Comparison of ENCODE assay signal across 8 cellular contexts in genomic region chr21:37072239-37072987, GRCh38. TPM values are rescaled to one million over a fixed set of nuclear protein-coding genes. Genes with fewer than 3 reads are reported as not detected.
DNase-seq lines count a peak whose midpoint lies in the region; ATAC-seq and TF ChIP-seq lines count a peak whose summit lies in the region.

No MANE protein-coding gene starts in this region.

- H3K36me3 Mint-ChIP-seq in CD8-positive, alpha-beta T cell = peaks cover 30% of the 10 kb centered on the region
- peaks cover 39% of the 10 kb centered on the region for H3K36me3 Mint-ChIP-seq in activated naive CD8-positive, alpha-beta T cell treated with anti-CD3 and anti-CD28 coated beads for 36 hours

- H3K4me1 Mint-ChIP-seq in CD8-positive, alpha-beta T cell (ENCODE audit: low read depth) = peaks cover 51% of the 10 kb centered on the region
- H3K4me1 Mint-ChIP-seq in activated naive CD8-positive, alpha-beta T cell treated with anti-CD3 and anti-CD28 coated beads for 36 hours = peaks cover 33% of the 10 kb centered on the region

- peak overlapping the region; percentile 74 for H3K4me3 Mint-ChIP-seq in CD8-positive, alpha-beta T cell
- H3K4me3 Mint-ChIP-seq in activated naive CD8-positive, alpha-beta T cell treated with anti-CD3 and anti-CD28 coated beads for 36 hours = peak overlapping the region; percentile 84

- H3K9me3 Mint-ChIP-seq in CD8-positive, alpha-beta T cell = no peaks in the 10 kb centered on the region
- H3K9me3 Mint-ChIP-seq in activated naive CD8-positive, alpha-beta T cell treated with anti-CD3 and anti-CD28 coated beads for 36 hours = no peaks in the 10 kb centered on the region

- peak overlapping the region; percentile 80 for H3K27ac Mint-ChIP-seq in CD8-positive, alpha-beta T cell
- H3K27ac Mint-ChIP-seq in activated naive CD8-positive, alpha-beta T cell treated with anti-CD3 and anti-CD28 coated beads for 36 hours = peak overlapping the region; percentile 93

- no peaks in the 10 kb centered on the region for H3K9me3 ChIP-seq in CD8-positive, alpha-beta T cell (ENCODE audit: low read length)
- H3K9me3 ChIP-seq in NT2/D1 (ENCODE audit: insufficient read depth, low read length) = no peaks in the 10 kb centered on the region; the same call in 1 of the 2 replicates

- H3K4me3 ChIP-seq in CD8-positive, alpha-beta T cell (ENCODE audit: low read depth, low read length) = peak overlapping the region; percentile 94
- peak overlapping the region; percentile 72 for H3K4me3 ChIP-seq in NT2/D1 (ENCODE audit: insufficient read length, low read depth)

- no peak for TF ChIP-seq CTCF in CD8-positive, alpha-beta T cell (IDR thresholded peaks at IDR 0.05)
- TF ChIP-seq CTCF in omental fat pad (IDR thresholded peaks at IDR 0.05) = no peak

- H3K27me3 Mint-ChIP-seq in CD8-positive, alpha-beta T cell (ENCODE audit: low read depth) = no peaks in the 10 kb centered on the region
- no peaks in the 10 kb centered on the region for H3K27me3 Mint-ChIP-seq in activated naive CD8-positive, alpha-beta T cell treated with anti-CD3 and anti-CD28 coated beads for 36 hours

- no peaks in the 10 kb centered on the region for H3K27me3 ChIP-seq in CD8-positive, alpha-beta T cell (ENCODE audit: insufficient read depth, low read length)
- peaks cover 17% of the 10 kb centered on the region for H3K27me3 ChIP-seq in NT2/D1 (ENCODE audit: insufficient read depth, insufficient read length)

- DNase-seq in CD8-positive, alpha-beta T cell = peak in 4 of 7 experiments; percentile 53 to 80 (median 69)
- DNase-seq in NT2/D1 (ENCODE audit: low read depth, low spot score) (no peak), head of caudate nucleus (peak; percentile 73 to 98 (median 93)), omental fat pad (ENCODE audit: low spot score) (peak; percentile 62), NCI-H1048 (lab: John Stamatoyannopoulos, UW) (no peak)
- DNase-seq in activated naive CD8-positive, alpha-beta T cell treated with anti-CD3 and anti-CD28 coated beads for 36 hours = peak; percentile 76

- intact Hi-C loops in CD8-positive, alpha-beta T cell (cut with DNase I, micrococcal nuclease) = loop anchor here (1.0 to 10.0 kb wide), 10 partner anchors 60 to 1732 kb away; partner anchors contain the start of genes DOP1B (in 2 of the 2), DYRK1A (in 2 of the 2), ETS2 (in 1 of the 2) and SETD4 (in 1 of the 2)
- intact Hi-C loops in head of caudate nucleus (cut with DNase I) = loop anchor here (2.0 to 10.0 kb wide), 4 partner anchors 84 to 492 kb away; partner anchors contain the start of genes DYRK1A and VPS26C

- peak; percentile 39 for ATAC-seq in CD8-positive, alpha-beta T cell
- ATAC-seq in GM19438 (IDR thresholded peaks at IDR 0.05; ENCODE audit: low read depth, unreplicated experiment) (peak; percentile 46), HG03457 (IDR thresholded peaks at IDR 0.05; ENCODE audit: unreplicated experiment) (peak; percentile 32), omental fat pad (ENCODE audit: low FRiP score) (peak; percentile 71)

- peak overlapping the region; percentile 98 for H3K27ac ChIP-seq in CD8-positive, alpha-beta T cell (ENCODE audit: low read depth, low read length)

- no peaks in the 10 kb centered on the region for H3K36me3 ChIP-seq in CD8-positive, alpha-beta T cell (ENCODE audit: insufficient read depth, low read length)
- peaks cover 23% of the 10 kb centered on the region for H3K36me3 ChIP-seq in NT2/D1 (ENCODE audit: insufficient read depth, insufficient read length, low read length)

- CTCF ChIA-PET in CD8-positive, alpha-beta T cell (lab: Charles Lee) = no interaction called here

- H3K9ac ChIP-seq in NT2/D1 (ENCODE audit: insufficient read length, low read depth) = peak overlapping the region; percentile 92

- POLR2A ChIA-PET in CD8-positive, alpha-beta T cell (lab: Charles Lee) = interaction anchor here (1.0 to 1.3 kb wide), 3 partner anchors 83 to 294 kb away, joined by 3 read pairs; partner anchors contain the start of gene HLCS

- peaks cover 30% of the 10 kb centered on the region for H3K4me1 ChIP-seq in CD8-positive, alpha-beta T cell (ENCODE audit: insufficient read depth, low read length)
- peaks cover 11% of the 10 kb centered on the region for H3K4me1 ChIP-seq in NT2/D1 (ENCODE audit: insufficient read depth, insufficient read length)

RNA-seq across cellular contexts. Expression of gene PIGP, which starts 0.5 kb away (rescaled TPM):
- 10 to 100 TPM; 11.9 to 12.2 TPM for total RNA-seq in CD8-positive, alpha-beta T cell
- 10 to 100 TPM; 25.1 to 25.9 TPM for total RNA-seq in activated naive CD8-positive, alpha-beta T cell treated with anti-CD3 and anti-CD28 coated beads for 36 hours
- 10 to 100 TPM; 13.9 to 32.1 (median 19.5) TPM for total RNA-seq in omental fat pad

RNA-seq across cellular contexts. Expression of gene TTC3, which starts 0.6 kb away (rescaled TPM):
- total RNA-seq in CD8-positive, alpha-beta T cell = 100 to 1,000 TPM; 137 to 141 TPM
- 10 to 100 TPM; 59.1 to 61.2 TPM for total RNA-seq in activated naive CD8-positive, alpha-beta T cell treated with anti-CD3 and anti-CD28 coated beads for 36 hours
- total RNA-seq in omental fat pad = 100 to 1,000 TPM in 3 of 4 donors, 10 to 100 TPM in 1; 95.4 to 241 (median 148) TPM

Comparison
In these comparisons a context has a peak if more than half of its experiments do, and no peak if none do; other contexts are left out.
1. DNase-seq: peak in CD8-positive, alpha-beta T cell (4 of 7), activated naive CD8-positive, alpha-beta T cell treated with anti-CD3 and anti-CD28 coated beads for 36 hours (single experiment), head of caudate nucleus (42 of 42) and omental fat pad (single experiment); none in NT2/D1 (single experiment) and NCI-H1048 (single experiment).
2. Peak in every context shown above with its lines, with median percentiles within 50 percentile points of each other: ATAC-seq.